Comparison of ENCODE assay signal across 8 cellular contexts in the genomic region with DNA sequence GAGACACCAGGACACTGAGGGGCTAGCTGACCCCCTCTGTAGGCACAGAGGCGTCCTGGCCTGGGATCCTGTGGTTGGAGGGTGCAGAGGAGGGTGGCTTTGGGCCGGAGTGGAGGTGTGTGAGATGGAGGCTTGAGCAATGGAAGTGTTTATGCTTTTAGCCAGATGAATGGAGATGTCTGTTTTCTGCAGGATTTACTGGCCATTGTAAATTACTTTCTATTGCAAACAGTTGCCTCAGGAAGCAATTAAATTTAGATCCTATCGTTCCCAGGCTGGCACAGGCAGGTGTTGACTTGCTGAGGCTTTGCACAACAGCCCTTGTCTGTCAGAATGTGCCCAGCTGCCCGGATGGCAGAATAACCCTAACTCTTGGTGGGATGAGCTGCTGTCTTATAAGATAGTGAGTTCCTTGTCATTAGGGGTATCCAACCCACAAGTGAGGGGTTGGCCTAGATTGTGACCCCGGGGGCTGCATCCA. TPM values are rescaled to one million over a fixed set of nuclear protein-coding genes. Genes with fewer than 3 reads are reported as not detected.
DNase-seq lines count a peak whose midpoint lies in the region; ATAC-seq and TF ChIP-seq lines count a peak whose summit lies in the region.

No MANE protein-coding gene starts in this region.

- TF ChIP-seq CTCF in CD14-positive monocyte (IDR thresholded peaks at IDR 0.05), result no peak
- no peak for TF ChIP-seq CTCF in LNCaP clone FGC (IDR thresholded peaks at IDR 0.05; ENCODE audit: control insufficient read depth, extremely low read depth, insufficient read depth)
- no peak for TF ChIP-seq CTCF in ascending aorta (IDR thresholded peaks at IDR 0.05)
- TF ChIP-seq CTCF in neural crest cell (conservative IDR thresholded peaks at IDR 0.05), result no peak

- peak overlapping the region; percentile 96 to 99 for H3K27ac ChIP-seq in ascending aorta
- no peak overlapping the region for H3K27ac ChIP-seq in effector memory CD4-positive, alpha-beta T cell (ENCODE audit: insufficient read depth, low read length, poor library complexity, severe bottlenecking)

- ATAC-seq in HG03097 (IDR thresholded peaks at IDR 0.05; ENCODE audit: low FRiP score, unreplicated experiment), result no peak

- peak overlapping the region; percentile 16; the same call in 1 of the 2 replicates for H3K4me3 ChIP-seq in LNCaP clone FGC (ENCODE audit: low read depth, low read length)
- H3K4me3 ChIP-seq in ascending aorta, result no peak overlapping the region
- no peak overlapping the region for H3K4me3 ChIP-seq in effector memory CD4-positive, alpha-beta T cell (ENCODE audit: insufficient read depth, low read depth, low read length, poor library complexity, severe bottlenecking)

- intact Hi-C loops in CD14-positive monocyte (cut with micrococcal nuclease) (loop anchor here (5.0 to 10.0 kb wide), 2 partner anchors 103 to 390 kb away; partner anchors contain the start of genes DUSP2 (in 2 of the 2) and KANSL3 (in 1 of the 2)), ascending aorta (cut with DNase I) (loop anchor here (5.0 kb wide), 3 partner anchors 103 to 373 kb away; partner anchors contain the start of genes CNNM4 and KANSL3)

- no peak for DNase-seq in CD14-positive monocyte (ENCODE audit: low spot score)
- DNase-seq in LNCaP clone FGC (ENCODE audit: low read depth), result peak; percentile 80
- DNase-seq in ascending aorta (ENCODE audit: low spot score in 2 of 2), result no peak
- no peak for DNase-seq in neural crest cell (ENCODE audit: low read depth, low spot score)
- no peak for DNase-seq in NCI-H2029 treated with DMSO at 0.1 percent for 48 hours (lab: John Stamatoyannopoulos, UW)
- no peak for DNase-seq in HPDE6-E6E7 (ENCODE audit: extremely low spot score)
- DNase-seq in effector memory CD4-positive, alpha-beta T cell, result no peak

- peaks cover 8 to 9% of the 10 kb centered on the region in 2 donors for H3K36me3 Mint-ChIP-seq in CD14-positive monocyte
- H3K36me3 Mint-ChIP-seq in neural crest cell (ENCODE audit: low read depth), result no peaks in the 10 kb centered on the region

- H3K4me1 Mint-ChIP-seq in CD14-positive monocyte (peaks cover 70% of the 10 kb centered on the region), neural crest cell (peaks cover 38% of the 10 kb centered on the region)

- H3K4me1 ChIP-seq in ascending aorta, result peaks cover 40 to 68% of the 10 kb centered on the region in 2 donors
- peaks cover 43% of the 10 kb centered on the region for H3K4me1 ChIP-seq in effector memory CD4-positive, alpha-beta T cell (ENCODE audit: control insufficient read depth, insufficient read depth, low read length, poor library complexity, severe bottlenecking)

- H3K4me3 Mint-ChIP-seq in CD14-positive monocyte, result peak overlapping the region in 1 of 2 donors; percentile 48
- H3K4me3 Mint-ChIP-seq in neural crest cell, result peak overlapping the region; percentile 22

- H3K36me3 ChIP-seq in ascending aorta, result peaks cover 0 to 9% of the 10 kb centered on the region in 2 donors
- H3K36me3 ChIP-seq in effector memory CD4-positive, alpha-beta T cell (ENCODE audit: control insufficient read depth, insufficient read depth, low read length), result no peaks in the 10 kb centered on the region

- H3K27ac Mint-ChIP-seq in CD14-positive monocyte, result peak overlapping the region in 5 of 7 donors; percentile 3 to 95 (median 54)
- no peak overlapping the region for H3K27ac Mint-ChIP-seq in neural crest cell (ENCODE audit: unreplicated experiment)

- H3K27me3 Mint-ChIP-seq in CD14-positive monocyte (ENCODE audit: low read depth in 3 of 3) (peaks cover 6 to 17% (median 8%) of the 10 kb centered on the region in 3 donors), neural crest cell (ENCODE audit: low read depth) (no peaks in the 10 kb centered on the region)

- H3K9me3 ChIP-seq in ascending aorta, result no peaks in the 10 kb centered on the region
- H3K9me3 ChIP-seq in effector memory CD4-positive, alpha-beta T cell (ENCODE audit: control insufficient read depth, low read length), result no peaks in the 10 kb centered on the region

- H3K9me3 Mint-ChIP-seq in CD14-positive monocyte, result peaks cover 0 to 4% (median 0%) of the 10 kb centered on the region in 7 donors
- H3K9me3 Mint-ChIP-seq in neural crest cell, result no peaks in the 10 kb centered on the region

- H3K27me3 ChIP-seq in ascending aorta, result no peaks in the 10 kb centered on the region
- no peaks in the 10 kb centered on the region for H3K27me3 ChIP-seq in effector memory CD4-positive, alpha-beta T cell (replicated peaks; ENCODE audit: control insufficient read depth, insufficient read depth, low read length, poor library complexity, severe bottlenecking)

RNA-seq across cellular contexts. Expression of gene ARID5A, which starts 1.8 kb away (rescaled TPM):
- 10 to 100 TPM; 27.8 to 37.7 TPM for polyA plus RNA-seq in CD14-positive monocyte
- 267 TPM for total RNA-seq in ascending aorta
- total RNA-seq in neural crest cell, result 12.0 and 12.9 TPM in 2 replicates

RNA-seq across cellular contexts. Expression of gene NEURL3, which starts 29.6 kb away (rescaled TPM):
- polyA plus RNA-seq in CD14-positive monocyte, result not detected
- total RNA-seq in ascending aorta (not detected), neural crest cell (0.21 TPM in 1 of 2 replicates, not detected in the other)

Comparison
In these comparisons a context has a peak if more than half of its experiments do, and no peak if none do; other contexts are left out.
1. RNA of gene ARID5A, which starts 1.8 kb away (total RNA-seq): 267 TPM in ascending aorta (single experiment); 12.0 to 12.9 TPM in neural crest cell; every median in the first group is over 10 times any median in the second.